Comparison of ENCODE assay signal across 10 cellular contexts in genomic region chr1:179743679-179744400, GRCh38. TPM values are rescaled to one million over a fixed set of nuclear protein-coding genes. Genes with fewer than 3 reads are reported as not detected.
DNase-seq lines count a peak whose midpoint lies in the region; ATAC-seq and TF ChIP-seq lines count a peak whose summit lies in the region.
"Had no signal": no experiment of that assay in that cellular context is flagged by ENCODE, and none has a peak within 500 bp of the region (broad histone marks: within the 10 kb centered on the region; RNA-seq: fewer than 3 reads in every experiment).

No MANE protein-coding gene starts in this region.

- intact Hi-C loops in Calu3 (cut with micrococcal nuclease; ENCODE audit: unreplicated experiment): no loop called here
- intact Hi-C loops in esophagus squamous epithelium (cut with DNase I): no loop called here
- intact Hi-C loops in ovary (cut with DNase I): no loop called here
- intact Hi-C loops in Caco-2 (cut with micrococcal nuclease; ENCODE audit: unreplicated experiment): no loop called here

- peaks cover 5% of the 10 kb centered on the region for H3K36me3 Mint-ChIP-seq in Calu3 (ENCODE audit: insufficient read depth, unreplicated experiment)
- H3K36me3 Mint-ChIP-seq in Caco-2 (ENCODE audit: insufficient read depth, unreplicated experiment): no peaks in the 10 kb centered on the region

- no peak overlapping the region for H3K27ac Mint-ChIP-seq in Calu3 (ENCODE audit: unreplicated experiment)
- H3K27ac Mint-ChIP-seq in Caco-2 (ENCODE audit: unreplicated experiment): no peak overlapping the region

- WGBS in esophagus squamous epithelium, 2 donors: 3 to 10% methylated on average over 2 to 8 of the region's 85 CpGs
- WGBS in ovary, 3 donors: 0 to 4% (median 1%) methylated on average over 43 to 85 of the region's 85 CpGs

- CTCF ChIA-PET in Calu3 (lab: Charles Lee) (no interaction called here), RWPE1 (lab: Yijun Ruan, JAX) (no interaction called here), Caco-2 (lab: Charles Lee) (no interaction called here)

- ATAC-seq in HG03432 (IDR thresholded peaks at IDR 0.05; ENCODE audit: unreplicated experiment): peak; percentile 12

- H3K4me1 Mint-ChIP-seq in Calu3 (ENCODE audit: low read depth, unreplicated experiment) (peaks cover 13% of the 10 kb centered on the region), Caco-2 (ENCODE audit: low read depth, unreplicated experiment) (no peaks in the 10 kb centered on the region)

- H3K9me3 ChIP-seq in esophagus squamous epithelium (no peaks in the 10 kb centered on the region), ovary (no peaks in the 10 kb centered on the region), Caco-2 (no peaks in the 10 kb centered on the region)

- BruUV-seq in Calu3 (replicated peaks; lab: Mats Ljungman, UMichigan) (no TSS peak), Caco-2 (replicated peaks; lab: Mats Ljungman, UMichigan) (no TSS peak)

- H3K4me1 ChIP-seq in esophagus squamous epithelium: peaks cover 9 to 24% (median 16%) of the 10 kb centered on the region in 3 donors
- peaks cover 7% of the 10 kb centered on the region for H3K4me1 ChIP-seq in ovary (ENCODE audit: insufficient read depth)
- no peaks in the 10 kb centered on the region for H3K4me1 ChIP-seq in Caco-2

- DNase-seq in Calu3: peak; percentile 6
- no peak for DNase-seq in esophagus squamous epithelium (lab: John Stamatoyannopoulos, UW)
- DNase-seq in ovary: no peak
- DNase-seq in stimulated activated CD4-positive, alpha-beta T cell treated with anti-CD3 and anti-CD28 coated beads, Interleukin-15, amount 100 ng/mL, for 24 hours: no peak
- DNase-seq in stimulated activated CD4-positive, alpha-beta T cell treated with anti-CD3 and anti-CD28 coated beads, Interleukin-4, amount 100 ng/mL, for 1 hour: no peak
- DNase-seq in RWPE1 (ENCODE audit: low spot score): no peak
- DNase-seq in Caco-2: no peak
- DNase-seq: effector CD8-positive, alpha-beta T cell; GF-D8 had no signal

- TF ChIP-seq CTCF in Calu3 (IDR thresholded peaks at IDR 0.05; ENCODE audit: unreplicated experiment): no peak
- no peak for TF ChIP-seq CTCF in esophagus squamous epithelium (IDR thresholded peaks at IDR 0.05)
- no peak for TF ChIP-seq CTCF in ovary (IDR thresholded peaks at IDR 0.05)
- TF ChIP-seq CTCF in RWPE1 (conservative IDR thresholded peaks at IDR 0.05; ENCODE audit: low read depth): no peak
- TF ChIP-seq CTCF in Caco-2 (IDR thresholded peaks at IDR 0.05; ENCODE audit: insufficient read depth in 1 of 2, low read depth in 1 of 2, low read length in 1 of 2, severe bottlenecking in 1 of 2, unreplicated experiment in 1 of 2): no peak

- peaks cover 100% of the 10 kb centered on the region for H3K27me3 Mint-ChIP-seq in Calu3 (ENCODE audit: unreplicated experiment)
- H3K27me3 Mint-ChIP-seq in Caco-2 (ENCODE audit: insufficient read depth, unreplicated experiment): peaks cover 18% of the 10 kb centered on the region

- no peaks in the 10 kb centered on the region for H3K9me3 Mint-ChIP-seq in Calu3 (ENCODE audit: low read depth, unreplicated experiment)
- no peaks in the 10 kb centered on the region for H3K9me3 Mint-ChIP-seq in Caco-2 (ENCODE audit: unreplicated experiment)

- POLR2A ChIA-PET in RWPE1 (lab: Yijun Ruan, JAX; ENCODE audit: low non-redundant PET): no interaction called here
- POLR2A ChIA-PET in Caco-2 (lab: Charles Lee): no interaction called here

- H3K4me3 ChIP-seq in esophagus squamous epithelium: peak overlapping the region; percentile 7 to 56 (median 28)
- H3K4me3 ChIP-seq in ovary: peak overlapping the region; percentile 16
- H3K4me3 ChIP-seq in Caco-2 (ENCODE audit: low read depth, low read length): no peak overlapping the region

- peaks cover 10 to 97% (median 17%) of the 10 kb centered on the region in 4 donors for H3K27me3 ChIP-seq in esophagus squamous epithelium
- no peaks in the 10 kb centered on the region for H3K27me3 ChIP-seq in ovary
- H3K27me3 ChIP-seq in Caco-2 (replicated peaks; ENCODE audit: control insufficient read depth, insufficient read depth, low read length): peaks cover 1% of the 10 kb centered on the region; the same call in 1 of the 2 replicates

- TF ChIP-seq POLR2A in esophagus squamous epithelium (IDR thresholded peaks at IDR 0.05) (no peak), ovary (IDR thresholded peaks at IDR 0.05) (no peak)

- H3K27ac ChIP-seq in esophagus squamous epithelium (no peak overlapping the region), ovary (no peak overlapping the region), RWPE1 (no peak overlapping the region)

- TF ChIP-seq EP300 in ovary (IDR thresholded peaks at IDR 0.05): no peak

- H3K36me3 ChIP-seq in esophagus squamous epithelium (no peaks in the 10 kb centered on the region), ovary (no peaks in the 10 kb centered on the region), Caco-2 (ENCODE audit: control insufficient read depth, insufficient read depth, low read length) (no peaks in the 10 kb centered on the region)

- H3K4me3 Mint-ChIP-seq in Calu3 (ENCODE audit: low read depth, unreplicated experiment) (peak overlapping the region; percentile 57), Caco-2 (ENCODE audit: unreplicated experiment) (no peak overlapping the region)

RNA-seq across cellular contexts. Expression of gene FAM163A, which starts 0.7 kb away (rescaled TPM):
- total RNA-seq in Calu3 (2022): not detected in 2 replicates
- total RNA-seq in esophagus squamous epithelium: not detected
- under 1 TPM in 4 of 7 donors, not detected in 3; 0.10 to 0.72 (median 0.47) TPM for total RNA-seq in ovary
- polyA plus RNA-seq in ovary: 1 to 10 TPM in 1 of 2 donors, under 1 TPM in 1; 0.16 to 1.7 TPM
- total RNA-seq in Caco-2 (2022): not detected in 2 replicates
